8 cellular contexts compared by ENCODE assay signal in genomic region chr5:14595189-14595588, GRCh38. TPM values are rescaled to one million over a fixed set of nuclear protein-coding genes. Genes with fewer than 3 reads are reported as not detected.
A peak's percentile ranks its signal among the peaks of the same experiment; 100 is the strongest.
DNase-seq lines count a peak whose midpoint lies in the region; ATAC-seq, FAIRE-seq and TF ChIP-seq lines count a peak whose summit lies in the region.

No MANE protein-coding gene starts in this region.

- TF ChIP-seq POLR2A in GM12891 (IDR thresholded peaks at IDR 0.05; ENCODE audit: low read depth, low read length) = no peak

- peak; percentile 62 for ATAC-seq in GM21367 (IDR thresholded peaks at IDR 0.05; ENCODE audit: unreplicated experiment)
- ATAC-seq in HG03521 (IDR thresholded peaks at IDR 0.05; ENCODE audit: unreplicated experiment) = peak; percentile 61

- FAIRE-seq in GM12891 (lab: Jason Lieb, UNC) = peak; percentile 64

- no peak overlapping the region for H3K4me3 ChIP-seq in skin epidermis

- DNase-seq in GM12891 (ENCODE audit: insufficient read length, low spot score) (peak; percentile 41), D341Med (ENCODE audit: low spot score) (no peak), SHP77 (lab: John Stamatoyannopoulos, UW) (no peak), HT-29 (ENCODE audit: low spot score) (no peak)
- peak; percentile 65 for DNase-seq in activated effector memory CD4-positive, alpha-beta T cell treated with anti-CD3 and anti-CD28 coated beads, Interleukin-2, amount 50 U/mL, for 16 hours

- H3K27ac ChIP-seq in skin epidermis = peak overlapping the region in 11 of 21 experiments; percentile 18 to 92 (median 71)

TF ChIP-seq in GM12891, 5 proteins besides CTCF, POLR2A, EP300 and RAD21:
- no peak for TF ChIP-seq POU2F2 (IDR thresholded peaks at IDR 0.05; ENCODE audit: low read depth, low read length)
- peak; percentile 83 for TF ChIP-seq SPI1 (IDR thresholded peaks at IDR 0.05; ENCODE audit: low read depth, low read length)

RNA-seq across cellular contexts. Expression of gene OTULINL, which starts 13.6 kb away (rescaled TPM):
- polyA plus RNA-seq in GM12891 (2012; ENCODE audit: low read depth, missing spikeins) = 0.40 TPM
- total RNA-seq in HT-29 (2014; rRNA removed; shearing (Covaris generic)) = 7.5 and 8.6 TPM in 2 replicates

Comparison
In these comparisons a context has a peak if more than half of its experiments do, and no peak if none do; other contexts are left out.
1. DNase-seq: peak in GM12891 (single experiment) and activated effector memory CD4-positive, alpha-beta T cell treated with anti-CD3 and anti-CD28 coated beads, Interleukin-2, amount 50 U/mL, for 16 hours (single experiment); none in D341Med (single experiment), SHP77 (0 of 2) and HT-29 (single experiment).